9 cellular contexts compared by ENCODE assay signal in genomic region chr16:55711959-55712876, GRCh38. TPM values are rescaled to one million over a fixed set of nuclear protein-coding genes. Genes with fewer than 3 reads are reported as not detected.
DNase-seq lines count a peak whose midpoint lies in the region; ATAC-seq lines count a peak whose summit lies in the region.
"Had no signal": no experiment of that assay in that cellular context is flagged by ENCODE, and none has a peak within 500 bp of the region (broad histone marks: within the 10 kb centered on the region; RNA-seq: fewer than 3 reads in every experiment).

No MANE protein-coding gene starts in this region.

- no peak overlapping the region for H2BK15ac ChIP-seq in mesendoderm (replicated peaks; ENCODE audit: low read depth)

- ATAC-seq in HG02970 (IDR thresholded peaks at IDR 0.05; ENCODE audit: low FRiP score, unreplicated experiment): peak; percentile 58

- H3K9ac ChIP-seq in mesendoderm (ENCODE audit: low read length): no peak overlapping the region
- H3K9ac ChIP-seq: BLaER1 had no signal

- no peak overlapping the region for H3K18ac ChIP-seq in mesendoderm (ENCODE audit: low read length)

- no peak overlapping the region for H3K4me3 ChIP-seq in effector memory CD4-positive, alpha-beta T cell (ENCODE audit: insufficient read depth, low read depth, low read length, poor library complexity, severe bottlenecking)
- no peak overlapping the region for H3K4me3 ChIP-seq in mesendoderm (ENCODE audit: low read length)
- H3K4me3 ChIP-seq: BLaER1 had no signal

- no CpG with 5 or more reads among the region's 10 CpGs for WGBS in mesendoderm (ENCODE audit: extremely low coverage, insufficient coverage, low lambda C conversion rate)

- no peak overlapping the region for H3K4me2 ChIP-seq in mesendoderm (ENCODE audit: low read length)
- H3K4me2 ChIP-seq: BLaER1 had no signal

- H4K8ac ChIP-seq in mesendoderm (ENCODE audit: low read depth, low read length): no peak overlapping the region

- H3K4ac ChIP-seq in mesendoderm (ENCODE audit: low read depth, low read length): no peak overlapping the region

- DNase-seq in NCI-H1417 (lab: John Stamatoyannopoulos, UW) (peak; percentile 44 to 79 (median 61)), NCI-H1417 treated with DMSO at 0.1 percent for 48 hours (lab: John Stamatoyannopoulos, UW) (no peak), NCI-H69 (lab: John Stamatoyannopoulos, UW) (peak; percentile 52), mesendoderm (peak; percentile 62)
- peak; percentile 43 to 44 for DNase-seq in activated CD4-positive, alpha-beta T cell treated with anti-CD3 and anti-CD28 coated beads, Interleukin-2, amount 50 U/mL, for 4 hours
- peak in 2 of 3 donors; percentile 8 to 32 for DNase-seq in effector memory CD4-positive, alpha-beta T cell
- DNase-seq in stimulated activated CD8-positive, alpha-beta memory T cell treated with anti-CD3 and anti-CD28 coated beads, Interleukin-7, amount 100 ng/mL, for 24 hours (ENCODE audit: low read depth): peak; percentile 50

- no peak overlapping the region for H3K23ac ChIP-seq in mesendoderm (ENCODE audit: low read length)

- no peak overlapping the region for H3K27ac ChIP-seq in effector memory CD4-positive, alpha-beta T cell (ENCODE audit: insufficient read depth, low read length, poor library complexity, severe bottlenecking)
- H3K27ac ChIP-seq in mesendoderm (ENCODE audit: low read depth, low read length): no peak overlapping the region
- H3K27ac ChIP-seq: BLaER1 had no signal

- H4K5ac ChIP-seq in mesendoderm (ENCODE audit: low read length): no peak overlapping the region

- H3K9me3 ChIP-seq in effector memory CD4-positive, alpha-beta T cell (ENCODE audit: control insufficient read depth, low read length): no peaks in the 10 kb centered on the region
- H3K9me3 ChIP-seq: BLaER1 had no signal

- no peaks in the 10 kb centered on the region for H3K4me1 ChIP-seq in effector memory CD4-positive, alpha-beta T cell (ENCODE audit: control insufficient read depth, insufficient read depth, low read length, poor library complexity, severe bottlenecking)
- H3K4me1 ChIP-seq in mesendoderm (ENCODE audit: control insufficient read depth, low read depth, low read length): no peaks in the 10 kb centered on the region
- H3K4me1 ChIP-seq: BLaER1 had no signal

- H2BK5ac ChIP-seq in mesendoderm (ENCODE audit: low read length): no peak overlapping the region

- no peak overlapping the region for H2AK5ac ChIP-seq in mesendoderm (ENCODE audit: low read length)

- H3K79me2 ChIP-seq in mesendoderm (ENCODE audit: control insufficient read depth, insufficient read depth, low read length): no peaks in the 10 kb centered on the region

- no peaks in the 10 kb centered on the region for H3K79me1 ChIP-seq in mesendoderm (ENCODE audit: low read length)

- H3K36me3 ChIP-seq in effector memory CD4-positive, alpha-beta T cell (ENCODE audit: control insufficient read depth, insufficient read depth, low read length): no peaks in the 10 kb centered on the region
- H3K36me3 ChIP-seq in mesendoderm (ENCODE audit: control insufficient read depth, insufficient read depth, low read length): no peaks in the 10 kb centered on the region
- H3K36me3 ChIP-seq: BLaER1 had no signal

- no peaks in the 10 kb centered on the region for H3K27me3 ChIP-seq in effector memory CD4-positive, alpha-beta T cell (replicated peaks; ENCODE audit: control insufficient read depth, insufficient read depth, low read length, poor library complexity, severe bottlenecking)
- no peaks in the 10 kb centered on the region for H3K27me3 ChIP-seq in mesendoderm (ENCODE audit: insufficient read depth, low read length, poor library complexity)
- H3K27me3 ChIP-seq: BLaER1 had no signal

- H3K56ac ChIP-seq in mesendoderm (ENCODE audit: low read length): no peak overlapping the region

- no peak overlapping the region for H2BK120ac ChIP-seq in mesendoderm (ENCODE audit: low read depth, low read length)

RNA-seq across cellular contexts. Expression of gene SLC6A2, which starts 56.4 kb away (rescaled TPM):
- 0.35 TPM for polyA plus RNA-seq in mesendoderm (2013, experiment 1 of 2)
- 0.35 TPM for polyA plus RNA-seq in mesendoderm (2013, experiment 2 of 2)
